8 cellular contexts compared by ENCODE assay signal in genomic region chr3:128794788-128795649, GRCh38.
DNase-seq lines count a peak whose midpoint lies in the region; ATAC-seq and TF ChIP-seq lines count a peak whose summit lies in the region.

No MANE protein-coding gene starts in this region.

- peak; percentile 76 for ATAC-seq in GM21390 (IDR thresholded peaks at IDR 0.05; ENCODE audit: unreplicated experiment)

- H3K27me3 ChIP-seq in Peyer's patch (no peaks in the 10 kb centered on the region), uterus (no peaks in the 10 kb centered on the region)

- no peaks in the 10 kb centered on the region for H3K9me3 Mint-ChIP-seq in IgD-negative memory B cell
- no peaks in the 10 kb centered on the region for H3K9me3 Mint-ChIP-seq in activated T-helper 1 cell treated with anti-CD3 and anti-CD28 coated beads, Interleukin-12 subunit alpha, Interleukin-12 subunit beta, Interleukin-2, Interleukin-4 antibody, amounts not matched to agents 30 ng/mL and 10 ng/mL and 1 ng/mL, durations not matched to agents 14 hours and 24 hours and 36 hours

- TF ChIP-seq CTCF in Peyer's patch (IDR thresholded peaks at IDR 0.05) (peak; percentile 68 to 85 (median 81)), fibroblast of the aortic adventitia (IDR thresholded peaks at IDR 0.05; ENCODE audit: insufficient read depth, low read length) (peak; percentile 80), uterus (IDR thresholded peaks at IDR 0.05) (peak; percentile 73 to 79 (median 76))

- DNase-seq in DMS 273 treated with DMSO at 0.1 percent for 48 hours (lab: John Stamatoyannopoulos, UW) (peak; percentile 44), Peyer's patch (peak in 2 of 3 donors; percentile 58 to 79), fibroblast of the aortic adventitia (ENCODE audit: low read depth) (peak; percentile 69), occipital lobe (lab: John Stamatoyannopoulos, UW) (peak; percentile 10), uterus (peak; percentile 43 to 61)
- DNase-seq in activated T-helper 1 cell treated with anti-CD3 and anti-CD28 coated beads, Interleukin-12 subunit alpha, Interleukin-12 subunit beta, Interleukin-2, Interleukin-4 antibody, amounts not matched to agents 30 ng/mL and 10 ng/mL and 1 ng/mL, durations not matched to agents 14 hours and 24 hours and 36 hours (ENCODE audit: low spot score) = peak; percentile 62

- TF ChIP-seq POLR2A in Peyer's patch (IDR thresholded peaks at IDR 0.05) = no peak
- no peak for TF ChIP-seq POLR2A in uterus (IDR thresholded peaks at IDR 0.05)

- peaks cover 5% of the 10 kb centered on the region for H3K36me3 Mint-ChIP-seq in IgD-negative memory B cell
- peaks cover 38% of the 10 kb centered on the region for H3K36me3 Mint-ChIP-seq in activated T-helper 1 cell treated with anti-CD3 and anti-CD28 coated beads, Interleukin-12 subunit alpha, Interleukin-12 subunit beta, Interleukin-2, Interleukin-4 antibody, amounts not matched to agents 30 ng/mL and 10 ng/mL and 1 ng/mL, durations not matched to agents 14 hours and 24 hours and 36 hours (ENCODE audit: low read depth)

- no peaks in the 10 kb centered on the region for H3K9me3 ChIP-seq in Peyer's patch
- no peaks in the 10 kb centered on the region for H3K9me3 ChIP-seq in uterus

- H3K36me3 ChIP-seq in Peyer's patch = peaks cover 0 to 43% (median 0%) of the 10 kb centered on the region in 3 donors
- no peaks in the 10 kb centered on the region for H3K36me3 ChIP-seq in uterus

- no peaks in the 10 kb centered on the region for H3K27me3 Mint-ChIP-seq in IgD-negative memory B cell
- no peaks in the 10 kb centered on the region for H3K27me3 Mint-ChIP-seq in activated T-helper 1 cell treated with anti-CD3 and anti-CD28 coated beads, Interleukin-12 subunit alpha, Interleukin-12 subunit beta, Interleukin-2, Interleukin-4 antibody, amounts not matched to agents 30 ng/mL and 10 ng/mL and 1 ng/mL, durations not matched to agents 14 hours and 24 hours and 36 hours (ENCODE audit: insufficient read depth)

- intact Hi-C loops in activated T-helper 1 cell treated with anti-CD3 and anti-CD28 coated beads, Interleukin-12 subunit alpha, Interleukin-12 subunit beta, Interleukin-2, Interleukin-4 antibody, amounts not matched to agents 30 ng/mL and 10 ng/mL and 1 ng/mL, durations not matched to agents 14 hours and 24 hours and 36 hours (cut with micrococcal nuclease) = loop anchor here (1.0 to 2.0 kb wide), 6 partner anchors 8 to 176 kb away; no protein-coding TSS in a partner anchor
- intact Hi-C loops in uterus (cut with DNase I; ENCODE audit: low total_unique reads) = no loop called here

- H3K27ac ChIP-seq in Peyer's patch (peak overlapping the region in 2 of 4 donors; percentile 36 to 38), uterus (peak overlapping the region; percentile 25 to 42)

- H3K4me3 ChIP-seq in Peyer's patch = no peak overlapping the region
- no peak overlapping the region for H3K4me3 ChIP-seq in fibroblast of the aortic adventitia (ENCODE audit: low read depth, low read length)
- H3K4me3 ChIP-seq in uterus = no peak overlapping the region

- no peak overlapping the region for H3K4me3 Mint-ChIP-seq in IgD-negative memory B cell
- H3K4me3 Mint-ChIP-seq in activated T-helper 1 cell treated with anti-CD3 and anti-CD28 coated beads, Interleukin-12 subunit alpha, Interleukin-12 subunit beta, Interleukin-2, Interleukin-4 antibody, amounts not matched to agents 30 ng/mL and 10 ng/mL and 1 ng/mL, durations not matched to agents 14 hours and 24 hours and 36 hours = peak overlapping the region; percentile 49

- H3K4me1 ChIP-seq in Peyer's patch = peaks cover 0 to 16% (median 3%) of the 10 kb centered on the region in 4 donors
- peaks cover 0 to 6% of the 10 kb centered on the region in 2 donors for H3K4me1 ChIP-seq in uterus

- H3K4me1 Mint-ChIP-seq in IgD-negative memory B cell = peaks cover 22 to 39% (median 36%) of the 10 kb centered on the region in 3 donors
- peaks cover 79% of the 10 kb centered on the region for H3K4me1 Mint-ChIP-seq in activated T-helper 1 cell treated with anti-CD3 and anti-CD28 coated beads, Interleukin-12 subunit alpha, Interleukin-12 subunit beta, Interleukin-2, Interleukin-4 antibody, amounts not matched to agents 30 ng/mL and 10 ng/mL and 1 ng/mL, durations not matched to agents 14 hours and 24 hours and 36 hours (ENCODE audit: low read depth)

- peak overlapping the region; percentile 0 to 89 (median 76) for H3K27ac Mint-ChIP-seq in IgD-negative memory B cell
- H3K27ac Mint-ChIP-seq in activated T-helper 1 cell treated with anti-CD3 and anti-CD28 coated beads, Interleukin-12 subunit alpha, Interleukin-12 subunit beta, Interleukin-2, Interleukin-4 antibody, amounts not matched to agents 30 ng/mL and 10 ng/mL and 1 ng/mL, durations not matched to agents 14 hours and 24 hours and 36 hours = peak overlapping the region; percentile 92

Comparison
In these comparisons a context has a peak if more than half of its experiments do, and no peak if none do; other contexts are left out.
1. DNase-seq: peak in every context shown above with its lines; median percentile 69 in fibroblast of the aortic adventitia; 68 in Peyer's patch; 62 in activated T-helper 1 cell treated with anti-CD3 and anti-CD28 coated beads, Interleukin-12 subunit alpha, Interleukin-12 subunit beta, Interleukin-2, Interleukin-4 antibody, amounts not matched to agents 30 ng/mL and 10 ng/mL and 1 ng/mL, durations not matched to agents 14 hours and 24 hours and 36 hours; 52 in uterus; 44 in DMS 273 treated with DMSO at 0.1 percent for 48 hours; 10 in occipital lobe.